ENCODE assay signal across 17 cellular contexts in the genomic region with DNA sequence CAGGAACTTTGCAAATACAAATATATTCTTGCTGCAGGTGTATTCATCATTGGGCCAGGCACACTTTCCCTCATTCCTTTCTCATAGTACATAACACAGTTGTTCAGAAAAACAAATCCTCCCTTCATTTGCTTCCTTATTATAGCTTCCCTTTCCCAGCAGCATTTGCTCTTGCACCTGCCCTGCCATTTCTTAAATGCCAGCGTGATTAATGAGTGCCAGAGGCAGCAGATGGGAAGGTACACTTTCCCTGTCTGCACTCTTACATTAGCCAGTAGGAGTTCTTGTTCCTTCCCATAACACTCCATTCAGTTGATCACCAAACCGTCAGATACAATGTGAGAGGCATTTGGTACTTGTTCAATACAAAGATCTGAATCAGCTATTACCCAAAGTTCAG.
"Had no signal": no experiment of that assay in that cellular context is flagged by ENCODE, and none has a peak within 500 bp of the region (broad histone marks: within the 10 kb centered on the region; RNA-seq: fewer than 3 reads in every experiment).

No MANE protein-coding gene starts in this region.

- ATAC-seq: activated CD8-positive, alpha-beta T cell treated with anti-CD3 and anti-CD28 coated beads for 36 hours; activated T-helper 17 cell treated with anti-CD3 and anti-CD28 coated beads, Interleukin-2, amount 50 U/mL, for 72 hours; foreskin keratinocyte had no signal

- DNase-seq: activated CD4-positive, alpha-beta T cell treated with anti-CD3 and anti-CD28 coated beads, Interleukin-2, amount 10 ng/mL, durations not matched to agents 24 days and 14 days; activated CD8-positive, alpha-beta T cell treated with anti-CD3 and anti-CD28 coated beads for 36 hours; activated naive CD4-positive, alpha-beta T cell; activated naive CD8-positive, alpha-beta T cell treated with anti-CD3 and anti-CD28 coated beads for 36 hours; activated T-cell treated with anti-CD3 and anti-CD28 coated beads, Interleukin-2, amount 50 U/mL, for 1 hour; amniotic stem cell; foreskin keratinocyte; glutamatergic neuron; nephron progenitor cell; nucleus accumbens; retina; stimulated activated CD4-positive, alpha-beta T cell treated with anti-CD3 and anti-CD28 coated beads, Interleukin-12 subunit alpha, Interleukin-12 subunit beta, amount 100 ng/mL, for 4 hours; stimulated activated CD4-positive, alpha-beta T cell treated with anti-CD3 and anti-CD28 coated beads, Interleukin-1b, Interleukin-23, amount 100 ng/mL, for 48 hours; stimulated activated CD8-positive, alpha-beta memory T cell treated with anti-CD3 and anti-CD28 coated beads, Interleukin-4, amount 100 ng/mL, for 48 hours; stimulated activated naive CD4-positive, alpha-beta T cell treated with Interleukin-2 at 50 U/mL for 16 hours; thyroid gland had no signal
